ENCODE assay signal across 9 cellular contexts in the genomic region with DNA sequence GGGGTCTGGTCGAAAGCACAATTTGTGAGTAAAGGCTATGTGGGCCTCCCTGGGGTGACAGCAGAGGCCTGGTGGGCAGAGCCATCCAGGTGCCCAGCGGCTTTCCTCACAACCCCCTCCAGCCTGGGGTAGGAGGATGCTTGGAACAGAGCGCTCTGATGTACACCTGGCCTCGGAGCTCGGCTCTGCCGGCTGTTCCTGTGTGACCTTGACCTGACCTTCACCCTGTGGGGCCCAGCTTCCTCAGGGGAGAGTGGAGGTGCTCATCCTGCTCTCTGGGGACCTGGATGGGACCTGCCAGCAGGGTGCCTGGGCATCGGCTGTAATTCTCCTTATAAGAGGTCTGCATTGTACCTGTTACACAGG. TPM values are rescaled to one million over a fixed set of nuclear protein-coding genes. Genes with fewer than 3 reads are reported as not detected.
DNase-seq lines count a peak whose midpoint lies in the region; ATAC-seq and TF ChIP-seq lines count a peak whose summit lies in the region.
"Had no signal": no experiment of that assay in that cellular context is flagged by ENCODE, and none has a peak within 500 bp of the region (broad histone marks: within the 10 kb centered on the region; RNA-seq: fewer than 3 reads in every experiment).

No MANE protein-coding gene starts in this region.

- TF ChIP-seq CTCF in DOHH2 (IDR thresholded peaks at IDR 0.05; ENCODE audit: low read depth, low read length, poor library complexity, severe bottlenecking): no peak
- no peak for TF ChIP-seq CTCF in neutrophil (IDR thresholded peaks at IDR 0.05)

- H3K4me3 ChIP-seq in DOHH2 (ENCODE audit: low read length): no peak overlapping the region; the same call in 1 of the 2 replicates
- peak overlapping the region; percentile 80 to 89 for H3K4me3 ChIP-seq in neutrophil (ENCODE audit: low read depth in 1 of 2, low read length in 1 of 2)
- H3K4me3 ChIP-seq: mucosa of descending colon had no signal

- H3K27me3 Mint-ChIP-seq in central memory CD8-positive, alpha-beta T cell: peaks cover 25% of the 10 kb centered on the region
- peaks cover 20% of the 10 kb centered on the region for H3K27me3 Mint-ChIP-seq in activated T-helper 1 cell treated with anti-CD3 and anti-CD28 coated beads, Interleukin-12 subunit alpha, Interleukin-12 subunit beta, Interleukin-2, Interleukin-4 antibody, amounts not matched to agents 30 ng/mL and 10 ng/mL and 1 ng/mL, durations not matched to agents 14 hours and 24 hours and 36 hours (ENCODE audit: insufficient read depth)

- no peak for DNase-seq in central memory CD8-positive, alpha-beta T cell (ENCODE audit: low spot score in 2 of 2)
- no peak for DNase-seq in HT-29 (ENCODE audit: low spot score)
- no peak for DNase-seq in activated T-helper 1 cell treated with anti-CD3 and anti-CD28 coated beads, Interleukin-12 subunit alpha, Interleukin-12 subunit beta, Interleukin-2, Interleukin-4 antibody, amounts not matched to agents 30 ng/mL and 10 ng/mL and 1 ng/mL, durations not matched to agents 14 hours and 24 hours and 36 hours (ENCODE audit: low spot score)
- no peak for DNase-seq in stimulated activated CD8-positive, alpha-beta memory T cell treated with anti-CD3 and anti-CD28 coated beads, Interleukin-4, amount 100 ng/mL, for 48 hours
- DNase-seq: SIG-M5 had no signal

- H3K27me3 ChIP-seq in DOHH2 (ENCODE audit: control insufficient read depth, low read length) (no peaks in the 10 kb centered on the region), neutrophil (peaks cover 43% of the 10 kb centered on the region)

- peak overlapping the region; percentile 60 for H3K4me2 ChIP-seq in DOHH2 (ENCODE audit: low read length)

- H3K4me3 Mint-ChIP-seq in central memory CD8-positive, alpha-beta T cell: peak overlapping the region; percentile 76
- H3K4me3 Mint-ChIP-seq in activated T-helper 1 cell treated with anti-CD3 and anti-CD28 coated beads, Interleukin-12 subunit alpha, Interleukin-12 subunit beta, Interleukin-2, Interleukin-4 antibody, amounts not matched to agents 30 ng/mL and 10 ng/mL and 1 ng/mL, durations not matched to agents 14 hours and 24 hours and 36 hours: no peak overlapping the region

- H3K9me3 ChIP-seq in DOHH2 (ENCODE audit: control insufficient read depth, insufficient read depth, low read length): no peaks in the 10 kb centered on the region
- no peaks in the 10 kb centered on the region for H3K9me3 ChIP-seq in neutrophil
- H3K9me3 ChIP-seq: mucosa of descending colon had no signal

- no peaks in the 10 kb centered on the region for H3F3A ChIP-seq in DOHH2 (ENCODE audit: control insufficient read depth, insufficient read depth)

- peak; percentile 0 for ATAC-seq in HG02870 (IDR thresholded peaks at IDR 0.05; ENCODE audit: unreplicated experiment)
- ATAC-seq in central memory CD8-positive, alpha-beta T cell (replicated peaks; ENCODE audit: extremely low read depth, poor library complexity, severe bottlenecking): no peak

- peaks cover 15% of the 10 kb centered on the region for H3K4me1 Mint-ChIP-seq in central memory CD8-positive, alpha-beta T cell
- H3K4me1 Mint-ChIP-seq in activated T-helper 1 cell treated with anti-CD3 and anti-CD28 coated beads, Interleukin-12 subunit alpha, Interleukin-12 subunit beta, Interleukin-2, Interleukin-4 antibody, amounts not matched to agents 30 ng/mL and 10 ng/mL and 1 ng/mL, durations not matched to agents 14 hours and 24 hours and 36 hours (ENCODE audit: low read depth): peaks cover 17% of the 10 kb centered on the region

- no peaks in the 10 kb centered on the region for H3K9me2 ChIP-seq in DOHH2 (replicated peaks; ENCODE audit: control insufficient read depth, low read length)

- peaks cover 2% of the 10 kb centered on the region for H3K36me3 Mint-ChIP-seq in central memory CD8-positive, alpha-beta T cell (ENCODE audit: insufficient read depth)
- H3K36me3 Mint-ChIP-seq in activated T-helper 1 cell treated with anti-CD3 and anti-CD28 coated beads, Interleukin-12 subunit alpha, Interleukin-12 subunit beta, Interleukin-2, Interleukin-4 antibody, amounts not matched to agents 30 ng/mL and 10 ng/mL and 1 ng/mL, durations not matched to agents 14 hours and 24 hours and 36 hours (ENCODE audit: low read depth): no peaks in the 10 kb centered on the region

- H3K79me2 ChIP-seq in DOHH2 (ENCODE audit: control insufficient read depth, low read length): no peaks in the 10 kb centered on the region

- H3K9me3 Mint-ChIP-seq in central memory CD8-positive, alpha-beta T cell: no peaks in the 10 kb centered on the region
- H3K9me3 Mint-ChIP-seq in activated T-helper 1 cell treated with anti-CD3 and anti-CD28 coated beads, Interleukin-12 subunit alpha, Interleukin-12 subunit beta, Interleukin-2, Interleukin-4 antibody, amounts not matched to agents 30 ng/mL and 10 ng/mL and 1 ng/mL, durations not matched to agents 14 hours and 24 hours and 36 hours: no peaks in the 10 kb centered on the region

- H3K27ac ChIP-seq in DOHH2 (ENCODE audit: low read depth, low read length): no peak overlapping the region
- H3K27ac ChIP-seq in neutrophil: no peak overlapping the region

- H3K36me3 ChIP-seq in DOHH2 (ENCODE audit: control insufficient read depth, low read length) (no peaks in the 10 kb centered on the region), neutrophil (no peaks in the 10 kb centered on the region)

- no peak overlapping the region for H3K27ac Mint-ChIP-seq in central memory CD8-positive, alpha-beta T cell (ENCODE audit: low read depth)
- no peak overlapping the region for H3K27ac Mint-ChIP-seq in activated T-helper 1 cell treated with anti-CD3 and anti-CD28 coated beads, Interleukin-12 subunit alpha, Interleukin-12 subunit beta, Interleukin-2, Interleukin-4 antibody, amounts not matched to agents 30 ng/mL and 10 ng/mL and 1 ng/mL, durations not matched to agents 14 hours and 24 hours and 36 hours

- peaks cover 3% of the 10 kb centered on the region; the same call in 1 of the 2 replicates for H3K4me1 ChIP-seq in DOHH2 (ENCODE audit: control insufficient read depth, low read length)
- peaks cover 20 to 25% of the 10 kb centered on the region in 2 experiments for H3K4me1 ChIP-seq in neutrophil (ENCODE audit: control insufficient read depth in 1 of 2, insufficient read depth in 1 of 2, low read depth in 1 of 2, low read length in 1 of 2)

- intact Hi-C loops in activated T-helper 1 cell treated with anti-CD3 and anti-CD28 coated beads, Interleukin-12 subunit alpha, Interleukin-12 subunit beta, Interleukin-2, Interleukin-4 antibody, amounts not matched to agents 30 ng/mL and 10 ng/mL and 1 ng/mL, durations not matched to agents 14 hours and 24 hours and 36 hours (cut with micrococcal nuclease): loop anchor here (1.0 to 10.0 kb wide), 11 partner anchors 15 to 931 kb away; partner anchors contain the start of genes BMS1, ZNF32 and ZNF33B

- H4K20me1 ChIP-seq in DOHH2 (ENCODE audit: control insufficient read depth, insufficient read depth, low read depth, low read length): no peaks in the 10 kb centered on the region; the same call in 1 of the 2 replicates

RNA-seq across cellular contexts. Expression of gene RET, which starts 28.9 kb away (rescaled TPM):
- total RNA-seq in HT-29 (2014; rRNA removed; shearing (Covaris generic)): not detected in 2 replicates
- 0.27 and 0.31 TPM in 2 replicates for total RNA-seq in activated T-helper 1 cell treated with anti-CD3 and anti-CD28 coated beads, Interleukin-12 subunit alpha, Interleukin-12 subunit beta, Interleukin-2, Interleukin-4 antibody, amounts not matched to agents 30 ng/mL and 10 ng/mL and 1 ng/mL, durations not matched to agents 14 hours and 24 hours and 36 hours

RNA-seq across cellular contexts. Expression of gene CSGALNACT2, which starts 32.5 kb away (rescaled TPM):
- total RNA-seq in HT-29 (2014; rRNA removed; shearing (Covaris generic)): 1.3 TPM in 2 replicates
- 30.3 and 32.0 TPM in 2 replicates for total RNA-seq in activated T-helper 1 cell treated with anti-CD3 and anti-CD28 coated beads, Interleukin-12 subunit alpha, Interleukin-12 subunit beta, Interleukin-2, Interleukin-4 antibody, amounts not matched to agents 30 ng/mL and 10 ng/mL and 1 ng/mL, durations not matched to agents 14 hours and 24 hours and 36 hours

Comparison
In these comparisons a context has a peak if more than half of its experiments do, and no peak if none do; other contexts are left out.
1. RNA of gene CSGALNACT2, which starts 32.5 kb away (total RNA-seq): 30.3 to 32.0 TPM in activated T-helper 1 cell treated with anti-CD3 and anti-CD28 coated beads, Interleukin-12 subunit alpha, Interleukin-12 subunit beta, Interleukin-2, Interleukin-4 antibody, amounts not matched to agents 30 ng/mL and 10 ng/mL and 1 ng/mL, durations not matched to agents 14 hours and 24 hours and 36 hours; 1.3 TPM in HT-29; every median in the first group is over 10 times any median in the second.